Comparison of ENCODE assay signal across 16 cellular contexts in genomic region chr10:61642692-61643091, GRCh38. TPM values are rescaled to one million over a fixed set of nuclear protein-coding genes. Genes with fewer than 3 reads are reported as not detected.
DNase-seq lines count a peak whose midpoint lies in the region; ATAC-seq, FAIRE-seq and TF ChIP-seq lines count a peak whose summit lies in the region.
"Had no signal": no experiment of that assay in that cellular context is flagged by ENCODE, and none has a peak within 500 bp of the region (broad histone marks: within the 10 kb centered on the region; RNA-seq: fewer than 3 reads in every experiment).

No MANE protein-coding gene starts in this region.

- DNase-seq in MCF 10A (ENCODE audit: unreplicated experiment), result peak; percentile 86
- DNase-seq in breast epithelium (ENCODE audit: low spot score in 2 of 2), result no peak
- no peak for DNase-seq in K562 (ENCODE audit: extremely low read depth in 1 of 4, low spot score in 3 of 4)
- DNase-seq in glomerular endothelial cell (ENCODE audit: extremely low read depth, low read depth, low spot score), result peak; percentile 68
- DNase-seq in stromal cell of bone marrow (ENCODE audit: low read depth), result peak; percentile 62
- DNase-seq in nephron progenitor cell, result no peak
- no peak for DNase-seq in mucosa of gallbladder (ENCODE audit: low spot score)
- DNase-seq: Calu3; effector memory CD4-positive, alpha-beta T cell; GOT3; naive thymus-derived CD4-positive, alpha-beta T cell; NCI-H510A treated with DMSO at 0.1 percent for 48 hours; spleen had no signal

- no peak overlapping the region for H3K4me2 ChIP-seq in K562 (ENCODE audit: insufficient read depth, low read length)

- no peak for TF ChIP-seq RAD21 in K562 (CRISPR knock-in tag; conservative IDR thresholded peaks at IDR 0.05 in 1 of 2, IDR thresholded peaks at IDR 0.05 in 1 of 2)

- 8% methylated on average over 3 of the region's 3 CpGs for WGBS in K562 (ENCODE audit: insufficient coverage, low coverage, missing lambda C conversion rate)

- no peaks in the 10 kb centered on the region for H3K79me2 ChIP-seq in K562 (ENCODE audit: control insufficient read depth, insufficient read depth, low read length)

- no peak for FAIRE-seq in K562 (lab: Jason Lieb, UNC)

- no peak overlapping the region for H3K27ac ChIP-seq in breast epithelium
- H3K27ac ChIP-seq in K562 (ENCODE audit: extremely low read depth, low read depth, low read length), result no peak overlapping the region
- H3K27ac ChIP-seq: 22Rv1, spleen had no signal

- H3K27me3 ChIP-seq in breast epithelium (no peaks in the 10 kb centered on the region), K562 (ENCODE audit: control insufficient read depth in 2 of 2, insufficient read depth in 2 of 2, low read length in 2 of 2) (no peaks in the 10 kb centered on the region; a peak in 1 of 5 replicates)
- H3K27me3 ChIP-seq: spleen had no signal

- no peak for TF ChIP-seq CTCF in MCF 10A (IDR thresholded peaks at IDR 0.05; ENCODE audit: unreplicated experiment)
- TF ChIP-seq CTCF in breast epithelium (IDR thresholded peaks at IDR 0.05), result no peak
- TF ChIP-seq CTCF in K562 (IDR thresholded peaks at IDR 0.05 in 2 of 3, conservative IDR thresholded peaks at IDR 0.05 in 1 of 3; ENCODE audit: insufficient read depth in 2 of 3, low read depth in 1 of 3, low read length in 3 of 3), result no peak
- no peak for TF ChIP-seq CTCF in nephron progenitor cell (IDR thresholded peaks at IDR 0.05)

- H3K36me3 ChIP-seq in breast epithelium (no peaks in the 10 kb centered on the region), K562 (ENCODE audit: control insufficient read depth, insufficient read depth, low read length) (no peaks in the 10 kb centered on the region)
- H3K36me3 ChIP-seq: spleen had no signal

- no peaks in the 10 kb centered on the region for H3K36me3 Mint-ChIP-seq in MCF 10A (ENCODE audit: insufficient read depth, unreplicated experiment)
- H3K36me3 Mint-ChIP-seq in nephron progenitor cell (ENCODE audit: low read depth), result no peaks in the 10 kb centered on the region
- H3K36me3 Mint-ChIP-seq: activated naive CD8-positive, alpha-beta T cell; naive thymus-derived CD4-positive, alpha-beta T cell had no signal

- H3K27ac Mint-ChIP-seq in MCF 10A (ENCODE audit: low read depth, unreplicated experiment) (peak overlapping the region; percentile 61), nephron progenitor cell (no peak overlapping the region)
- H3K27ac Mint-ChIP-seq: activated naive CD8-positive, alpha-beta T cell; naive thymus-derived CD4-positive, alpha-beta T cell had no signal

- no peaks in the 10 kb centered on the region for H3K4me1 ChIP-seq in breast epithelium
- no peaks in the 10 kb centered on the region for H3K4me1 ChIP-seq in K562 (replicated peaks in 1 of 2; ENCODE audit: control insufficient read depth in 2 of 2, insufficient read depth in 2 of 2, low read length in 2 of 2)
- H3K4me1 ChIP-seq: spleen had no signal

- CTCF ChIA-PET in MCF 10A (lab: Yijun Ruan, JAX), result no interaction called here
- CTCF ChIA-PET in K562 (lab: Yijun Ruan, JAX; ENCODE audit: low intra/inter-chr PET ratio), result no interaction called here

- in situ Hi-C loops in K562 (cut with MboI), result no loop called here

- H3K9me1 ChIP-seq in K562 (ENCODE audit: control insufficient read depth, insufficient read depth, low read length), result no peaks in the 10 kb centered on the region

- TF ChIP-seq POLR2A in breast epithelium (IDR thresholded peaks at IDR 0.05) (no peak), K562 (conservative IDR thresholded peaks at IDR 0.05) (no peak)

- intact Hi-C loops in MCF 10A (cut with micrococcal nuclease) (no loop called here), breast epithelium (cut with DNase I; ENCODE audit: low total_unique reads) (no loop called here), K562 (cut with micrococcal nuclease) (no loop called here)

- H3K27me3 Mint-ChIP-seq in MCF 10A (ENCODE audit: insufficient read depth, unreplicated experiment) (no peaks in the 10 kb centered on the region), nephron progenitor cell (ENCODE audit: low read depth, poor library complexity) (peaks cover 3% of the 10 kb centered on the region)

- H2AFZ ChIP-seq in K562 (ENCODE audit: low read depth, low read length), result peak overlapping the region; percentile 7; the same call in 1 of the 2 replicates

- H4K20me1 ChIP-seq in K562 (replicated peaks; ENCODE audit: control insufficient read depth, insufficient read depth, low read length), result no peaks in the 10 kb centered on the region

- ATAC-seq in K562, result no peak
- no peak for ATAC-seq in GM19452 (IDR thresholded peaks at IDR 0.05; ENCODE audit: unreplicated experiment)
- ATAC-seq: naive thymus-derived CD4-positive, alpha-beta T cell had no signal

- no peak for TF ChIP-seq EP300 in K562 (IDR thresholded peaks at IDR 0.05; ENCODE audit: low read length)

- H3K9me3 ChIP-seq in breast epithelium (no peaks in the 10 kb centered on the region), K562 (replicated peaks; ENCODE audit: control insufficient read depth, insufficient read depth, low read depth, low read length) (no peaks in the 10 kb centered on the region)
- H3K9me3 ChIP-seq: spleen had no signal

- H3K4me1 Mint-ChIP-seq in MCF 10A (ENCODE audit: insufficient read depth, unreplicated experiment), result peaks cover 14% of the 10 kb centered on the region
- peaks cover 15% of the 10 kb centered on the region for H3K4me1 Mint-ChIP-seq in nephron progenitor cell
- H3K4me1 Mint-ChIP-seq: naive thymus-derived CD4-positive, alpha-beta T cell had no signal

- POLR2A ChIA-PET in MCF 10A (lab: Yijun Ruan, JAX) (interaction anchor here (0.6 to 2.4 kb wide), 7 partner anchors 7 to 164 kb away, joined by 3 to 12 read pairs (median 4); no protein-coding TSS in a partner anchor), K562 (lab: Yijun Ruan, JAX) (interaction anchor here (3.4 kb wide), 1 partner anchor 11 kb away, joined by 14 read pairs; no protein-coding TSS in a partner anchor)

- no peak overlapping the region for H3K9ac ChIP-seq in K562 (ENCODE audit: insufficient read depth in 1 of 2, low read depth in 2 of 2, low read length in 2 of 2)

- no TSS peak for BruUV-seq in MCF 10A (replicated peaks; lab: Mats Ljungman, UMichigan)
- BruUV-seq in K562 (replicated peaks; lab: Mats Ljungman, UMichigan), result no TSS peak

- H3K4me3 ChIP-seq in breast epithelium (no peak overlapping the region), K562 (no peak overlapping the region)
- H3K4me3 ChIP-seq: spleen had no signal

- H3K4me3 Mint-ChIP-seq in MCF 10A (ENCODE audit: unreplicated experiment) (peak overlapping the region; percentile 21), nephron progenitor cell (no peak overlapping the region)
- H3K4me3 Mint-ChIP-seq: activated naive CD8-positive, alpha-beta T cell; naive thymus-derived CD4-positive, alpha-beta T cell had no signal

- no peaks in the 10 kb centered on the region for H3K9me3 Mint-ChIP-seq in MCF 10A (ENCODE audit: unreplicated experiment)
- H3K9me3 Mint-ChIP-seq in nephron progenitor cell, result no peaks in the 10 kb centered on the region

TF ChIP-seq in K562, 482 proteins besides CTCF, POLR2A, EP300 and RAD21 (continues in another document):
- no peak for TF ChIP-seq ARNT (IDR thresholded peaks at IDR 0.05)
- TF ChIP-seq ZNF583 (CRISPR knock-in tag; IDR thresholded peaks at IDR 0.05), result no peak
- TF ChIP-seq ETV6 (IDR thresholded peaks at IDR 0.05; ENCODE audit: borderline replicate concordance in 1 of 2, low read depth in 2 of 2, low read length in 1 of 2), result no peak
- TF ChIP-seq ETV6 (CRISPR knock-in tag; IDR thresholded peaks at IDR 0.05; ENCODE audit: borderline replicate concordance), result no peak
- TF ChIP-seq HBP1 (CRISPR knock-in tag; IDR thresholded peaks at IDR 0.05), result no peak

RNA-seq across cellular contexts. Expression of gene CABCOCO1, which starts 20.0 kb away (rescaled TPM):
- total RNA-seq in MCF 10A (2022), result not detected in 2 replicates
- 1 to 10 TPM in 2 of 3 donors, under 1 TPM in 1; 0.16 to 1.3 (median 1.2) TPM for total RNA-seq in breast epithelium
- total RNA-seq in K562 (2011; cell fraction: chromatin; rRNA removed; ENCODE audit: low replicate concordance), result not detected in 2 replicates
- not detected in 2 replicates for total RNA-seq in K562 (2011; cell fraction: nucleolus; rRNA removed)
- not detected in 2 replicates for total RNA-seq in K562 (2011; cell fraction: nucleoplasm; rRNA removed)
- total RNA-seq in K562 (2014; rRNA removed), result not detected in 2 replicates
- total RNA-seq in K562 (2014; rRNA removed; fragmentation: Illumina TruSeq; extraction: Trizol), result not detected in 2 replicates
- total RNA-seq in K562 (2015; rRNA removed; fragmentation: Illumina TruSeq; extraction: Trizol), result not detected in 2 replicates
- total RNA-seq in K562 (2021), result not detected in 2 replicates
- not detected in 2 replicates for polyA plus RNA-seq in K562 (2011; rRNA removed)
- not detected in 2 replicates for polyA plus RNA-seq in K562 (2011; cell fraction: cytosol; rRNA removed)
- not detected in 2 replicates for polyA plus RNA-seq in K562 (2011; cell fraction: nucleus; rRNA removed)
- polyA plus RNA-seq in K562 (2012), result not detected in 2 replicates
- not detected in 2 replicates for polyA plus RNA-seq in K562 (2014; fragmentation: Illumina TruSeq; extraction: Trizol)
- under 1 TPM in 1 of 2 experiments, not detected in 1; 0.04 TPM for polyA plus RNA-seq in K562 (2014; fragmentation: Nextera tagmentation; extraction: Ambion mirVana)
- polyA plus RNA-seq in K562 (2014; rRNA removed), result not detected in 2 replicates
- polyA minus RNA-seq in K562 (2011; rRNA and poly(A)+ RNA removed), result not detected in 2 replicates
- not detected in 2 replicates for polyA minus RNA-seq in K562 (2011; cell fraction: cytosol; rRNA and poly(A)+ RNA removed)
- 0.22 TPM in 1 of 2 replicates, not detected in the other for polyA minus RNA-seq in K562 (2011; cell fraction: nucleus; rRNA and poly(A)+ RNA removed)
- total RNA-seq in glomerular endothelial cell, result 0.29 and 0.41 TPM in 2 replicates
- 0.75 TPM for total RNA-seq in mucosa of gallbladder
- total RNA-seq: Calu3; naive thymus-derived CD4-positive, alpha-beta T cell had no signal
- polyA plus RNA-seq: naive thymus-derived CD4-positive, alpha-beta T cell had no signal

Comparison
In these comparisons a context has a peak if more than half of its experiments do, and no peak if none do; other contexts are left out.
1. DNase-seq: peak in MCF 10A (single experiment), glomerular endothelial cell (single experiment) and stromal cell of bone marrow (single experiment); none in breast epithelium (0 of 2), K562 (0 of 4), nephron progenitor cell (single experiment) and mucosa of gallbladder (single experiment).